Comparison of ENCODE assay signal across 8 cellular contexts in the genomic region with DNA sequence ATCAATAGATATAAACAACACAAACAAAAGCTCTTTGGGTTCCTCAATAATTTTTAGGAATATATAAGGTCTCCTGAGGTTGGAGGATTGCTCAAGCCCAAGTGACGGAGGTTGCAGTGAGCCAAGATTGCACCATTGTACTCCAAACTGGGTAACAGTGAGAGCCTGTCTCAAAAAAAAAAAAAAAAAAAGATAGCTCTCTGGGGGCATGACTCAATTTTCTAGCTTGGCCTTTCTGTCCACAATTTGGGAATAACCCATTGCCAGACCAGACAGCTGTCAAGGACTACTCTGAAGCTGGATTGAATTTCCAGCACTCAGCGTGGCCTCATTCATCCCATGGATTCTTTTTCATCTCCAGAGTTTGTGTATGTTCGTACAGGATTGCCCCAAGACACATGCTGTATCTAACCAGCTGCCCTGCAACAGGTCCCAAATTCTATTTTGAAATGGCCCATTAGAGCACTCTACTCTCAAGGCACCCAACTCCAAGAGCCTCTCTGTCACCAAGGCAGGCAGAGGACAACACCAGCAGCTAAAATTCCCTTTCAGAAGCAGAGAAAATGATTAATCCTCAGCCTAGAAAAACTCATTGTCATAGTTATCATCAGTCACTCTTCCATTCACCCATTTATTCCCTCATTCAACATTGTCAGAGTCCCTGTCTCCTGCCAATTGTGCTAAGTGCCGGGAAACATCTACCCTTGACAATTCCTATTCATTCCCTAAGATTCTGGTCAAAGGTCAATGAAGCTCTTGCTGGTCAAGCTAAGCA. TPM values are rescaled to one million over a fixed set of nuclear protein-coding genes. Genes with fewer than 3 reads are reported as not detected.
DNase-seq lines count a peak whose midpoint lies in the region; ATAC-seq and TF ChIP-seq lines count a peak whose summit lies in the region.
"Had no signal": no experiment of that assay in that cellular context is flagged by ENCODE, and none has a peak within 500 bp of the region (broad histone marks: within the 10 kb centered on the region; RNA-seq: fewer than 3 reads in every experiment).

No MANE protein-coding gene starts in this region.

- H3K4me3 ChIP-seq in SJSA1, result no peak overlapping the region
- no peak overlapping the region for H3K4me3 ChIP-seq in lower leg skin (ENCODE audit: low read depth, poor library complexity, severe bottlenecking)

- 0 out of 2 replicates have a peak, but pooled peaks cover 3% of the 10 kb centered on the region for H3K9me3 ChIP-seq in SJSA1 (replicated peaks)

- DNase-seq in AML-193 (lab: John Stamatoyannopoulos, UW) (peak; percentile 74 to 77), SJSA1 (ENCODE audit: low read depth in 1 of 2, low spot score in 2 of 2) (no peak), lower leg skin (ENCODE audit: low spot score in 2 of 2) (peak; percentile 79 to 94), mesenteric fat pad (ENCODE audit: low spot score) (no peak)
- DNase-seq: naive B cell, T-cell had no signal

- 43 to 45% methylated on average over 4 of the region's 4 CpGs for WGBS in lower leg skin, 2 donors

- peaks cover 15% of the 10 kb centered on the region for H3K4me1 ChIP-seq in SJSA1 (replicated peaks)

- intact Hi-C loops in lower leg skin (cut with DNase I; ENCODE audit: low total_unique reads), result no loop called here

- ATAC-seq in GM19452 (IDR thresholded peaks at IDR 0.05; ENCODE audit: unreplicated experiment) (no peak), GM19328 (IDR thresholded peaks at IDR 0.05; ENCODE audit: unreplicated experiment) (no peak)
- ATAC-seq: T-cell had no signal

- no peak for TF ChIP-seq CTCF in lower leg skin (IDR thresholded peaks at IDR 0.05)

- TF ChIP-seq POLR2A in lower leg skin (IDR thresholded peaks at IDR 0.05), result no peak

- peak overlapping the region; percentile 0; the same call in 1 of the 2 replicates for H3K27ac ChIP-seq in SJSA1

- peaks cover 41% of the 10 kb centered on the region for H3K36me3 ChIP-seq in SJSA1

- no peaks in the 10 kb centered on the region for H3K27me3 ChIP-seq in SJSA1 (replicated peaks)

RNA-seq across cellular contexts. Expression of a gene that starts 8.7 kb away (rescaled TPM):
- total RNA-seq in SJSA1 (2014; rRNA removed; shearing (Covaris generic)), result 24.9 and 29.9 TPM in 2 replicates
- total RNA-seq in lower leg skin (100 to 1,000 TPM in 1 of 4 donors, 10 to 100 TPM in 3; 57.0 to 128 (median 69.7) TPM), mesenteric fat pad (63.1 TPM)

RNA-seq across cellular contexts. Expression of a gene that starts 28.9 kb away (rescaled TPM):
- total RNA-seq in SJSA1 (2014; rRNA removed; shearing (Covaris generic)), result 131 and 150 TPM in 2 replicates
- total RNA-seq in lower leg skin, result 100 to 1,000 TPM in 1 of 4 donors, 10 to 100 TPM in 3; 70.7 to 108 (median 88.6) TPM
- 63.8 TPM for total RNA-seq in mesenteric fat pad

RNA-seq across cellular contexts. Expression of a gene that starts 36.0 kb away (rescaled TPM):
- 1.8 and 4.2 TPM in 2 replicates for total RNA-seq in SJSA1 (2014; rRNA removed; shearing (Covaris generic))
- 1 to 10 TPM; 1.5 to 4.0 (median 2.0) TPM for total RNA-seq in lower leg skin
- total RNA-seq in mesenteric fat pad, result 22.6 TPM

RNA-seq across cellular contexts. Expression of a gene that starts 46.3 kb away (rescaled TPM):
- 141 and 148 TPM in 2 replicates for total RNA-seq in SJSA1 (2014; rRNA removed; shearing (Covaris generic))
- total RNA-seq in lower leg skin, result 10 to 100 TPM; 70.4 to 95.7 (median 80.4) TPM
- 168 TPM for total RNA-seq in mesenteric fat pad

RNA-seq across cellular contexts. Expression of a gene that starts 48.3 kb away (rescaled TPM):
- 175 and 274 TPM in 2 replicates for total RNA-seq in SJSA1 (2014; rRNA removed; shearing (Covaris generic))
- 10 to 100 TPM; 11.8 to 31.7 (median 23.5) TPM for total RNA-seq in lower leg skin
- total RNA-seq in mesenteric fat pad, result 58.8 TPM

Comparison
In these comparisons a context has a peak if more than half of its experiments do, and no peak if none do; other contexts are left out.
1. DNase-seq: peak in AML-193 (2 of 2) and lower leg skin (2 of 2); none in SJSA1 (0 of 2) and mesenteric fat pad (single experiment).